ENCODE assay signal across 10 cellular contexts in the genomic region with DNA sequence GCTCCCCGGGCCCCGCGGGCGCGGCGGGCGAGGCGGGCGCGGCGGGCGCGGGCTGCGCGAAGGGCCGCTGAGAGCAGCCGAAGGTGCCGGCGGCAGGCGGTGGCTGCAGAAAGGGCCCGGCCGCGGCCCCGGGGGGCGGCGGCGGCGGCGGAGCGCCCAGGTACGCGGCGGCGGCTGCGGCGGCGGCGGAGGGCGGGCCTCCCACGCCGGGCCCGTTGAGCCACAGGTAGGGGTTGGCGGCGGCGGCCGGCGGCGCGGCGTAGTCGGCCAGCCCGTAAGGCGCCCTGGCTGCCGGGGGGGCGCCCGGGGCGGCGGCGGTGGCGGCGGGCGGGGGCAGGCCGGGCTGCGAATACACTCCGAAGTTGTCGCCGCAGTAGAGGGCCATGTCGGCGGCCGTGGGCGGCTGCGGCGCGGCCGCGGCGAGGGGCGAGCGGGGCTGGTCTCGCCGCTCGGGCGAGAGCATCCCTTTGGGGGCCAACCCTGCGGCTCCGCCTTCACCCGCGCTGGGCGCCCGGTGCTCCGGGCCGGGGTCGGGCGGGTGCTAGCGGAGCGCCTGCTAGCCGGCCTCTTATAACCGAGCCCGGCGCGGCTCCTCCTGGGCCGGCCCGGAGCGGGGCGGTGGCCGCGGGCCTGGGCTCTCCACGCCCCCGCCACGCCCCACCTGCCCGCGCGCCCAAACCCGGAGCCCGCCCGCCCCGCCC. TPM values are rescaled to one million over a fixed set of nuclear protein-coding genes. Genes with fewer than 3 reads are reported as not detected.
A peak's percentile ranks its signal among the peaks of the same experiment; 100 is the strongest.
DNase-seq lines count a peak whose midpoint lies in the region; ATAC-seq, FAIRE-seq and TF ChIP-seq lines count a peak whose summit lies in the region.
"Had no signal": no experiment of that assay in that cellular context is flagged by ENCODE, and none has a peak within 500 bp of the region (broad histone marks: within the 10 kb centered on the region; RNA-seq: fewer than 3 reads in every experiment).

A gene (minus strand): TSS at position 543 of the 701 bp plus-strand sequence. CDS start 158 bp downstream, at position 385.

- WGBS in right cardiac atrium = 1% methylated on average over 116 of the region's 116 CpGs

- peak within 1 kb of the TSS; percentile 54 for H3K4me3 ChIP-seq in right cardiac atrium (ENCODE audit: low read length)

- no peak within 1 kb of the TSS for H3K27ac ChIP-seq in right cardiac atrium (ENCODE audit: low read length)

- ATAC-seq in right cardiac atrium (no peak), Right ventricle myocardium superior (ENCODE audit: poor library complexity) (no peak), left lobe of liver (peak; percentile 35), GM21367 (IDR thresholded peaks at IDR 0.05; ENCODE audit: unreplicated experiment) (no peak)

- intact Hi-C loops in right cardiac atrium (cut with DNase I) = no loop called here
- intact Hi-C loops in Right ventricle myocardium superior (cut with DNase I) = no loop called here
- intact Hi-C loops in activated T-helper 1 cell treated with anti-CD3 and anti-CD28 coated beads, Interleukin-12 subunit alpha, Interleukin-12 subunit beta, Interleukin-2, Interleukin-4 antibody, amounts not matched to agents 30 ng/mL and 10 ng/mL and 1 ng/mL, durations not matched to agents 14 hours and 24 hours and 36 hours (cut with micrococcal nuclease) = no loop called here

- H3K36me3 Mint-ChIP-seq in activated T-helper 1 cell treated with anti-CD3 and anti-CD28 coated beads, Interleukin-12 subunit alpha, Interleukin-12 subunit beta, Interleukin-2, Interleukin-4 antibody, amounts not matched to agents 30 ng/mL and 10 ng/mL and 1 ng/mL, durations not matched to agents 14 hours and 24 hours and 36 hours (ENCODE audit: low read depth) = no peaks in the 10 kb centered on the region

- H3K4me1 Mint-ChIP-seq in activated T-helper 1 cell treated with anti-CD3 and anti-CD28 coated beads, Interleukin-12 subunit alpha, Interleukin-12 subunit beta, Interleukin-2, Interleukin-4 antibody, amounts not matched to agents 30 ng/mL and 10 ng/mL and 1 ng/mL, durations not matched to agents 14 hours and 24 hours and 36 hours (ENCODE audit: low read depth) = peaks cover 8% of the 10 kb centered on the region

- FAIRE-seq in GM12892 (lab: Jason Lieb, UNC) = no peak

- H3K4me3 Mint-ChIP-seq in activated T-helper 1 cell treated with anti-CD3 and anti-CD28 coated beads, Interleukin-12 subunit alpha, Interleukin-12 subunit beta, Interleukin-2, Interleukin-4 antibody, amounts not matched to agents 30 ng/mL and 10 ng/mL and 1 ng/mL, durations not matched to agents 14 hours and 24 hours and 36 hours = peak within 1 kb of the TSS; percentile 77

- H3K4me1 ChIP-seq in right cardiac atrium (ENCODE audit: control insufficient read depth, insufficient read depth, low read length) = no peaks in the 10 kb centered on the region

- DNase-seq in right cardiac atrium (no peak), Right ventricle myocardium superior (no peak), left lobe of liver (ENCODE audit: low spot score) (no peak), OCI-M2 (lab: John Stamatoyannopoulos, UW; ENCODE audit: unreplicated experiment) (no peak), GM12892 (ENCODE audit: insufficient read length) (no peak), GM03348 (ENCODE audit: low spot score) (no peak)
- DNase-seq in activated T-helper 1 cell treated with anti-CD3 and anti-CD28 coated beads, Interleukin-12 subunit alpha, Interleukin-12 subunit beta, Interleukin-2, Interleukin-4 antibody, amounts not matched to agents 30 ng/mL and 10 ng/mL and 1 ng/mL, durations not matched to agents 14 hours and 24 hours and 36 hours (ENCODE audit: low spot score) = no peak
- DNase-seq: activated effector memory CD4-positive, alpha-beta T cell treated with anti-CD3 and anti-CD28 coated beads, Interleukin-2, amount 50 U/mL, for 16 hours; DND-41 had no signal

- no peaks in the 10 kb centered on the region for H3K9me3 ChIP-seq in right cardiac atrium (ENCODE audit: control insufficient read depth, low read length)

- peaks cover 6% of the 10 kb centered on the region for H3K27me3 ChIP-seq in right cardiac atrium (ENCODE audit: control insufficient read depth, insufficient read depth)

- no peaks in the 10 kb centered on the region for H3K9me3 Mint-ChIP-seq in activated T-helper 1 cell treated with anti-CD3 and anti-CD28 coated beads, Interleukin-12 subunit alpha, Interleukin-12 subunit beta, Interleukin-2, Interleukin-4 antibody, amounts not matched to agents 30 ng/mL and 10 ng/mL and 1 ng/mL, durations not matched to agents 14 hours and 24 hours and 36 hours

- peaks cover 56% of the 10 kb centered on the region for H3K27me3 Mint-ChIP-seq in activated T-helper 1 cell treated with anti-CD3 and anti-CD28 coated beads, Interleukin-12 subunit alpha, Interleukin-12 subunit beta, Interleukin-2, Interleukin-4 antibody, amounts not matched to agents 30 ng/mL and 10 ng/mL and 1 ng/mL, durations not matched to agents 14 hours and 24 hours and 36 hours (ENCODE audit: insufficient read depth)

- no peak for TF ChIP-seq POLR2A in GM12892 (IDR thresholded peaks at IDR 0.05; ENCODE audit: low read depth, low read length)

- no peak within 1 kb of the TSS for H3K27ac Mint-ChIP-seq in activated T-helper 1 cell treated with anti-CD3 and anti-CD28 coated beads, Interleukin-12 subunit alpha, Interleukin-12 subunit beta, Interleukin-2, Interleukin-4 antibody, amounts not matched to agents 30 ng/mL and 10 ng/mL and 1 ng/mL, durations not matched to agents 14 hours and 24 hours and 36 hours

RNA-seq across cellular contexts. Expression of the gene that starts here (rescaled TPM):
- not detected for total RNA-seq in right cardiac atrium
- not detected for polyA plus RNA-seq in right cardiac atrium
- total RNA-seq in Right ventricle myocardium superior = not detected
- total RNA-seq in activated T-helper 1 cell treated with anti-CD3 and anti-CD28 coated beads, Interleukin-12 subunit alpha, Interleukin-12 subunit beta, Interleukin-2, Interleukin-4 antibody, amounts not matched to agents 30 ng/mL and 10 ng/mL and 1 ng/mL, durations not matched to agents 14 hours and 24 hours and 36 hours = not detected in 2 replicates
- total RNA-seq in left lobe of liver = not detected
- polyA plus RNA-seq in GM12892 (2012; ENCODE audit: missing spikeins) = not detected

Comparison
In these comparisons a context has a peak if more than half of its experiments do, and no peak if none do; other contexts are left out.
1. Peak in ATAC-seq in left lobe of liver; RNA of the gene not detected or under 1 TPM.